1 cellular context compared by ENCODE assay signal in the genomic region with DNA sequence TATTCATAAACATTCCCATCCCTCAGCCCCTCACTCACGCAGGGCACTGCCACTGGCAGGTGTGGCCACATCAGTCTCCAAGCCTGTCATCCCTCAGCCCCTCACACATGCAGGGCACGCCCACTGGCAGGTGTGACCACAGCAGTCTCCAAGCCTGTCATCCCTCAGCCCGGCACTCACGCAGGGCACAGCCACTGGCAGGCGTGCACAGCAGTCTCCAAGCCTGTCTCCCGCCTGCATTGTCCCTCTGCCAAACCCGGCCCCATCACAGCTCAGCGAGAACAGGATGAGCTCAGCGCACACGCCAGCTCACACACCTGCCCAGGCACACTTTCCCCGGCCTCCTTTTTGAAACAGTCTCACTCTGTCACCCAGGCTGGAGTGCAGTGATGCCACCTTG.
TF ChIP-seq lines count a peak whose summit lies in the region.

No MANE protein-coding gene starts in this region.

TF ChIP-seq in H1, 55 proteins besides CTCF, POLR2A, EP300 and RAD21:
- no peak for TF ChIP-seq CBX5 (IDR thresholded peaks at IDR 0.05; ENCODE audit: low read depth, low read length)
- TF ChIP-seq SP1 (IDR thresholded peaks at IDR 0.05; ENCODE audit: low read depth, low read length), result no peak
- TF ChIP-seq EZH2 (IDR thresholded peaks at IDR 0.05; ENCODE audit: low read depth, low read length, severe bottlenecking), result no peak
- no peak for TF ChIP-seq SRF (IDR thresholded peaks at IDR 0.05; ENCODE audit: low read depth, low read length)
- TF ChIP-seq RFX5 (IDR thresholded peaks at IDR 0.05; ENCODE audit: borderline replicate concordance, low read depth, low read length), result no peak
- TF ChIP-seq SP2 (IDR thresholded peaks at IDR 0.05; ENCODE audit: low read length), result no peak
- TF ChIP-seq KDM5A (IDR thresholded peaks at IDR 0.05; ENCODE audit: low read length), result no peak
- TF ChIP-seq BACH1 (IDR thresholded peaks at IDR 0.05; ENCODE audit: low read length), result no peak
- TF ChIP-seq ASH2L (IDR thresholded peaks at IDR 0.05; ENCODE audit: low read length), result no peak
- TF ChIP-seq HDAC2 (IDR thresholded peaks at IDR 0.05; ENCODE audit: borderline replicate concordance in 1 of 2, low read depth in 2 of 2, low read length in 2 of 2), result no peak
- TF ChIP-seq SUZ12 (IDR thresholded peaks at IDR 0.05; ENCODE audit: low read length), result no peak
- TF ChIP-seq CHD2 (IDR thresholded peaks at IDR 0.05; ENCODE audit: low read length), result no peak
- TF ChIP-seq KDM1A (IDR thresholded peaks at IDR 0.05; ENCODE audit: borderline replicate concordance, low read length), result no peak
- no peak for TF ChIP-seq GTF2F1 (IDR thresholded peaks at IDR 0.05; ENCODE audit: borderline replicate concordance, low read depth, low read length)
- no peak for TF ChIP-seq RNF2 (IDR thresholded peaks at IDR 0.05; ENCODE audit: borderline replicate concordance, low read depth, low read length, missing control alignments, poor library complexity, severe bottlenecking)
